In the genomic region with DNA sequence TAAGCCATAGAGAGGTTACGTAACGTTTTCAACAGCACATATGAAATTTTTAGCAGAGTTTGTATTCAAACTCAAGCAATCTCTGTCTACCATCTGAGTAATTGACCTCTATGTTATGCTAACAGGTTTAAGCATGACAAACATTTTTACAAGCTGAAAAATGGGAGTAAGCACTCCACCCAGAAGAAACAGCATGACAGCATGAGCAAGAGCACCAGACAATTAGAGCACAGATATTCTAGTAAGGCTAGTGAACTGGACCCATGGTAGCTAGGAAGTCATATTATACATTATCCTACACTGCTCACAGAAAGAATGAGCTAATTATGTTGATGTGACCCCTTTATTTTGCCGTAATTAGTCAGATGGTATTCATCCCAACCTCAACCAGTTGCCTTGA, we compare ENCODE assay signal across 25 cellular contexts.
DNase-seq lines count a peak whose midpoint lies in the region; ATAC-seq and TF ChIP-seq lines count a peak whose summit lies in the region.
"Had no signal": no experiment of that assay in that cellular context is flagged by ENCODE, and none has a peak within 500 bp of the region (broad histone marks: within the 10 kb centered on the region; RNA-seq: fewer than 3 reads in every experiment).

No MANE protein-coding gene starts in this region.

- TF ChIP-seq CTCF in breast epithelium (IDR thresholded peaks at IDR 0.05): no peak

- DNase-seq in T47D (ENCODE audit: low read depth in 1 of 2, low spot score in 1 of 2) (peak; percentile 0 to 20), breast epithelium (ENCODE audit: low spot score in 2 of 2) (no peak), HS-5 (ENCODE audit: low read depth) (peak; percentile 5), epithelial cell of prostate (ENCODE audit: low read depth, low spot score) (peak; percentile 71), NCI-H510A treated with DMSO at 0.1 percent for 48 hours (lab: John Stamatoyannopoulos, UW) (no peak), NOMO-1 (lab: John Stamatoyannopoulos, UW; ENCODE audit: unreplicated experiment in 2 of 2) (no peak)
- no peak for DNase-seq in activated CD4-positive, CD25-positive, alpha-beta regulatory T cell treated with anti-CD3 and anti-CD28 coated beads, Interleukin-2, amount 50 U/mL, for 72 hours
- DNase-seq: 8988T, ACHN, BE2C, Calu3, DND-41, Kasumi-1, MG63, NCI-H1105 treated with DMSO at 0.1 percent for 48 hours, NCI-H146, NCI-H1930, NCI-H446 treated with DMSO at 0.1 percent for 48 hours, NCI-H526 treated with DMSO at 0.1 percent for 48 hours, Peyer's patch, SJCRH30 had no signal

- intact Hi-C loops in breast epithelium (cut with DNase I; ENCODE audit: low total_unique reads): no loop called here

- no peak for ATAC-seq in HG02981 (IDR thresholded peaks at IDR 0.05; ENCODE audit: unreplicated experiment)
- ATAC-seq: GM12878, K562, SK-N-SH treated with all-trans-retinoic acid at 6 μM for 48 hours had no signal

- H3K4me3 ChIP-seq in breast epithelium: no peak overlapping the region
- H3K4me3 ChIP-seq: GM12878, K562, MG63, Peyer's patch, SJCRH30 had no signal

- no peaks in the 10 kb centered on the region for H3K27me3 ChIP-seq in breast epithelium
- H3K27me3 ChIP-seq: BE2C, MG63, Peyer's patch, SJCRH30 had no signal

- no peak for TF ChIP-seq POLR2A in breast epithelium (IDR thresholded peaks at IDR 0.05)

- H3K4me1 ChIP-seq in breast epithelium: no peaks in the 10 kb centered on the region
- H3K4me1 ChIP-seq: BE2C, Peyer's patch, SJCRH30 had no signal

- no peak overlapping the region for H3K27ac ChIP-seq in breast epithelium
- peak overlapping the region; percentile 72 for H3K27ac ChIP-seq in epithelial cell of prostate
- H3K27ac ChIP-seq: Peyer's patch, SJCRH30 had no signal

- no peaks in the 10 kb centered on the region for H3K9me3 ChIP-seq in breast epithelium
- H3K9me3 ChIP-seq: BE2C, MG63, Peyer's patch, SJCRH30 had no signal

- H3K36me3 ChIP-seq in breast epithelium: no peaks in the 10 kb centered on the region
- H3K36me3 ChIP-seq: BE2C, MG63, Peyer's patch, SJCRH30 had no signal

- in situ Hi-C loops in T47D (cut with HindIII; ENCODE audit: low pct_unique_long_range_greater_than_20kb, low sequenced_read_pairs): no loop called here

Comparison
In these comparisons a context has a peak if more than half of its experiments do, and no peak if none do; other contexts are left out.
1. DNase-seq: peak in T47D (2 of 2), HS-5 (single experiment) and epithelial cell of prostate (single experiment); none in breast epithelium (0 of 2), NCI-H510A treated with DMSO at 0.1 percent for 48 hours (single experiment), activated CD4-positive, CD25-positive, alpha-beta regulatory T cell treated with anti-CD3 and anti-CD28 coated beads, Interleukin-2, amount 50 U/mL, for 72 hours (single experiment) and NOMO-1 (0 of 2).